In the genomic region with DNA sequence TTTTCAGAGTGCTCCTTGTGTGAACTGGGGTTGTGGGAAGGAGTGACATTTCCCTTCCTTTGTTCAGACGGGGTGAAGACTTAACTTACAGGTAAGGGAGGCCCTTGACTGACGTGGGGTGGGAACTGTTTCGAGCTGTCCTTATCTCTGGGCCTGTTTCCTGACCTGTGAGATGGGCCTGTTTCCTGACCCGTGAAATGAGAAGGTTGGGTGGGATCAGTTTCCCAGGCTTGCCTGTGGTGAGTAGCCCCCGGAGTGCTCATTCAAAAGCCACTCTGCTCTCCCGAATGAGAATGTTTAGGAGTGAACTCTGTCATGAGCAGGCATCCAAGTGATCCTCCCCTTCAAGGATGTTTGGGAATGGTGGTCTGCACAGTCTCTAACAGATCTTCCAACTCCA, we compare ENCODE assay signal across 18 cellular contexts. TPM values are rescaled to one million over a fixed set of nuclear protein-coding genes. Genes with fewer than 3 reads are reported as not detected.
DNase-seq lines count a peak whose midpoint lies in the region; ATAC-seq and TF ChIP-seq lines count a peak whose summit lies in the region.
"Had no signal": no experiment of that assay in that cellular context is flagged by ENCODE, and none has a peak within 500 bp of the region (broad histone marks: within the 10 kb centered on the region; RNA-seq: fewer than 3 reads in every experiment).

No MANE protein-coding gene starts in this region.

- H2AFZ ChIP-seq in OCI-LY1 (ENCODE audit: low read length) = no peak overlapping the region

- in situ Hi-C loops in brain microvascular endothelial cell (cut with HindIII; ENCODE audit: low pct_ligation_motif_present, low sequenced_read_pairs) = no loop called here

- peaks cover 19% of the 10 kb centered on the region for H3K4me1 Mint-ChIP-seq in endodermal cell
- peaks cover 54% of the 10 kb centered on the region for H3K4me1 Mint-ChIP-seq in nephron progenitor cell

- H3F3A ChIP-seq in OCI-LY1 (ENCODE audit: insufficient read depth, low read length) = no peaks in the 10 kb centered on the region

- no peaks in the 10 kb centered on the region for H3K9me3 ChIP-seq in OCI-LY1 (ENCODE audit: low read length)
- H3K9me3 ChIP-seq in endodermal cell (ENCODE audit: control insufficient read depth, low read length) = no peaks in the 10 kb centered on the region
- H3K9me3 ChIP-seq: A549, Caco-2 had no signal

- no peak overlapping the region for H3K4me3 ChIP-seq in OCI-LY1 (ENCODE audit: low read depth, low read length, poor library complexity, severe bottlenecking)
- no peak overlapping the region for H3K4me3 ChIP-seq in endodermal cell (ENCODE audit: low read length)
- no peak overlapping the region for H3K4me3 ChIP-seq in brain microvascular endothelial cell (ENCODE audit: low read depth, low read length)
- H3K4me3 ChIP-seq: A549 had no signal

- no peaks in the 10 kb centered on the region for H3K79me2 ChIP-seq in OCI-LY1 (ENCODE audit: insufficient read depth, low read length)

- WGBS in endodermal cell (ENCODE audit: insufficient coverage in 1 of 2, insufficient read length in 1 of 2), 2 experiments = 81% methylated on average over 6 of the region's 6 CpGs; no CpG with 5 or more reads in 1 of the 2 experiments

- H3K4me3 Mint-ChIP-seq in endodermal cell = no peak overlapping the region
- no peak overlapping the region for H3K4me3 Mint-ChIP-seq in nephron progenitor cell
- H3K4me3 Mint-ChIP-seq: CD4-positive, alpha-beta T cell had no signal

- H3K4me1 ChIP-seq in OCI-LY1 (ENCODE audit: insufficient read depth, low read length, severe bottlenecking) (peaks cover 52% of the 10 kb centered on the region), endodermal cell (ENCODE audit: control insufficient read depth, insufficient read depth, low read length) (no peaks in the 10 kb centered on the region)
- H3K4me1 ChIP-seq: A549 had no signal

- no peaks in the 10 kb centered on the region for H3K9me2 ChIP-seq in OCI-LY1 (ENCODE audit: low read depth, low read length)

- no peak for ATAC-seq in HG03135 (IDR thresholded peaks at IDR 0.05; ENCODE audit: unreplicated experiment)
- ATAC-seq: A549, HepG2 had no signal

- H3K27ac Mint-ChIP-seq in endodermal cell = no peak overlapping the region
- peak overlapping the region; percentile 73 for H3K27ac Mint-ChIP-seq in nephron progenitor cell
- H3K27ac Mint-ChIP-seq: CD4-positive, alpha-beta T cell; IgD-negative memory B cell had no signal

- H3K36me3 Mint-ChIP-seq in endodermal cell (ENCODE audit: low read depth) (no peaks in the 10 kb centered on the region), nephron progenitor cell (ENCODE audit: low read depth) (no peaks in the 10 kb centered on the region)

- H3K27ac ChIP-seq in OCI-LY1 (ENCODE audit: low read depth, low read length, poor library complexity, severe bottlenecking) (peak overlapping the region; percentile 30), endodermal cell (ENCODE audit: low read depth, low read length) (no peak overlapping the region), brain microvascular endothelial cell (no peak overlapping the region)
- H3K27ac ChIP-seq: A549, C4-2B had no signal

- H3K9me3 Mint-ChIP-seq in endodermal cell (no peaks in the 10 kb centered on the region), nephron progenitor cell (no peaks in the 10 kb centered on the region)
- H3K9me3 Mint-ChIP-seq: CD4-positive, alpha-beta T cell; IgD-negative memory B cell had no signal

- no peak overlapping the region for H3K4me2 ChIP-seq in OCI-LY1 (ENCODE audit: low read length)
- H3K4me2 ChIP-seq: A549 had no signal

- H3K9ac ChIP-seq in OCI-LY1 (ENCODE audit: low read length) (no peak overlapping the region), endodermal cell (ENCODE audit: extremely low read depth, low read length, poor library complexity, severe bottlenecking) (no peak overlapping the region)

- TF ChIP-seq CTCF in OCI-LY1 (IDR thresholded peaks at IDR 0.05; ENCODE audit: low read length) (no peak), endodermal cell (conservative IDR thresholded peaks at IDR 0.05) (no peak), nephron progenitor cell (IDR thresholded peaks at IDR 0.05) (no peak), brain microvascular endothelial cell (IDR thresholded peaks at IDR 0.05; ENCODE audit: low read depth, low read length, missing control alignments) (no peak)

- no peaks in the 10 kb centered on the region for H3K27me3 ChIP-seq in OCI-LY1 (ENCODE audit: insufficient read depth, low read length)
- peaks cover 36% of the 10 kb centered on the region for H3K27me3 ChIP-seq in endodermal cell (ENCODE audit: control insufficient read depth, insufficient read depth, low read length, poor library complexity, severe bottlenecking)
- peaks cover 19% of the 10 kb centered on the region for H3K27me3 ChIP-seq in brain microvascular endothelial cell (replicated peaks)

- no peaks in the 10 kb centered on the region for H4K20me1 ChIP-seq in OCI-LY1 (ENCODE audit: insufficient read depth, low read length)

- H3K36me3 ChIP-seq in OCI-LY1 (ENCODE audit: insufficient read depth, low read length) (no peaks in the 10 kb centered on the region), endodermal cell (ENCODE audit: control insufficient read depth, insufficient read depth, low read length) (no peaks in the 10 kb centered on the region), brain microvascular endothelial cell (replicated peaks) (no peaks in the 10 kb centered on the region)

- DNase-seq in endodermal cell = peak; percentile 52
- no peak for DNase-seq in nephron progenitor cell
- no peak for DNase-seq in putamen (ENCODE audit: low spot score)
- no peak for DNase-seq in NCI-H2171 treated with DMSO at 0.1 percent for 48 hours (lab: John Stamatoyannopoulos, UW)
- DNase-seq in brain microvascular endothelial cell = no peak
- DNase-seq: AML-193; CD4-positive, alpha-beta T cell; GF-D8; GOT3; H7; KBM-7 had no signal

- H3K27me3 Mint-ChIP-seq in endodermal cell (ENCODE audit: insufficient read depth) = peaks cover 39% of the 10 kb centered on the region
- peaks cover 19% of the 10 kb centered on the region for H3K27me3 Mint-ChIP-seq in nephron progenitor cell (ENCODE audit: low read depth, poor library complexity)

RNA-seq across cellular contexts. Expression of gene LYPD6B, which starts 4.1 kb away (rescaled TPM):
- total RNA-seq in endodermal cell = 10 to 100 TPM; 12.6 to 14.5 TPM
- polyA plus RNA-seq in endodermal cell (2013, experiment 1 of 2) = 5.6 TPM
- polyA plus RNA-seq in endodermal cell (2013, experiment 2 of 2) = 2.4 TPM
- total RNA-seq: CD4-positive, alpha-beta T cell; HepG2 had no signal
- polyA plus RNA-seq: A549, HepG2 had no signal
